37 cellular contexts compared by ENCODE assay signal in the genomic region with DNA sequence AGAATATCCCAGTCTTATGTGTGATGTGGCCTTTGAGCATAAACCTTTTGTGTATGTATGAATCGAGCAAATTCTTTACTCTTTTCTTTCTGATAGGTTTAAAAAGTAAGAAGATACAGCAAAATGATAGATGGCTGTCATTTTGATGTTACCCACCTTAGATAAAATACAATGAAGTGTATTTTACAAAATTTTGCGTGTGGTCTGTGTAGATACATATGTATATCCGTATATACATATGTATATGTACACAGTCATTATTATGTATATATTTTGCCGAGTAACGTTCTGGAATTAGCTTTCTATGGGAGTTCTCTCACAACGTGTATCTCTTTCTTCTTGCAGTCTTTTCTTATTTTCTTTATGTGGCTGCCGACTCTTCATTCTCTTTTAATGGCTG. TPM values are rescaled to one million over a fixed set of nuclear protein-coding genes. Genes with fewer than 3 reads are reported as not detected.
A peak's percentile ranks its signal among the peaks of the same experiment; 100 is the strongest.
DNase-seq lines count a peak whose midpoint lies in the region; ATAC-seq, FAIRE-seq and TF ChIP-seq lines count a peak whose summit lies in the region.
"Had no signal": no experiment of that assay in that cellular context is flagged by ENCODE, and none has a peak within 500 bp of the region (broad histone marks: within the 10 kb centered on the region; RNA-seq: fewer than 3 reads in every experiment).

No MANE protein-coding gene starts in this region.

- no peaks in the 10 kb centered on the region for H3F3A ChIP-seq in GM23338 (replicated peaks; ENCODE audit: low read depth)

- CTCF ChIA-PET in K562 (lab: Yijun Ruan, JAX; ENCODE audit: low intra/inter-chr PET ratio): no interaction called here
- CTCF ChIA-PET in activated CD8-positive, alpha-beta T cell treated with anti-CD3 and anti-CD28 coated beads for 36 hours (lab: Charles Lee): no interaction called here

- intact Hi-C loops in K562 (cut with micrococcal nuclease): no loop called here
- intact Hi-C loops in psoas muscle (cut with DNase I): loop anchor here in 1 of 2 donors (5.0 kb wide), 1 partner anchor 33 kb away; no protein-coding TSS in a partner anchor
- intact Hi-C loops in activated CD8-positive, alpha-beta T cell treated with anti-CD3 and anti-CD28 coated beads for 36 hours (cut with micrococcal nuclease): no loop called here
- intact Hi-C loops in kidney (cut with DNase I): no loop called here

- H3K79me2 ChIP-seq in GM23338 (replicated peaks; ENCODE audit: insufficient read depth) (no peaks in the 10 kb centered on the region), K562 (ENCODE audit: control insufficient read depth, insufficient read depth, low read length) (no peaks in the 10 kb centered on the region)

- H3K4me1 ChIP-seq in GM23338 (ENCODE audit: insufficient read depth): peaks cover 20% of the 10 kb centered on the region
- H3K4me1 ChIP-seq in K562 (replicated peaks in 1 of 2; ENCODE audit: control insufficient read depth in 2 of 2, insufficient read depth in 2 of 2, low read length in 2 of 2): no peaks in the 10 kb centered on the region; a peak in 1 of 5 replicates
- H3K4me1 ChIP-seq in neuron (ENCODE audit: insufficient read depth, low read length): peaks cover 10% of the 10 kb centered on the region
- H3K4me1 ChIP-seq in psoas muscle: no peaks in the 10 kb centered on the region
- H3K4me1 ChIP-seq in kidney (ENCODE audit: control insufficient read depth in 1 of 2, insufficient read depth in 1 of 2, low read depth in 1 of 2, low read length in 2 of 2): no peaks in the 10 kb centered on the region
- H3K4me1 ChIP-seq: A549, BE2C had no signal

- ATAC-seq in GM23338: no peak
- no peak for ATAC-seq in K562
- no peak for ATAC-seq in psoas muscle
- no peak for ATAC-seq in GM19452 (IDR thresholded peaks at IDR 0.05; ENCODE audit: unreplicated experiment)
- ATAC-seq in activated CD8-positive, alpha-beta T cell treated with anti-CD3 and anti-CD28 coated beads for 36 hours: no peak
- ATAC-seq: A549; CD8-positive, alpha-beta T cell had no signal

- H3K27ac ChIP-seq in GM23338 (ENCODE audit: low read depth) (no peak overlapping the region), K562 (ENCODE audit: extremely low read depth, low read depth, low read length) (no peak overlapping the region), psoas muscle (peak overlapping the region; percentile 31), kidney (ENCODE audit: low read depth in 2 of 2, low read length in 2 of 2) (no peak overlapping the region)
- H3K27ac ChIP-seq: 22Rv1; A549; BLaER1; BLaER1 treated with 17β-estradiol and CSF1 and Interleukin-3, amounts not matched to agents 10 nM and 100 nM; C4-2B had no signal

- no peak for TF ChIP-seq POLR2A in K562 (conservative IDR thresholded peaks at IDR 0.05)

- no peaks in the 10 kb centered on the region for H3K36me3 Mint-ChIP-seq in GM23338 (ENCODE audit: low read depth)
- no peaks in the 10 kb centered on the region for H3K36me3 Mint-ChIP-seq in activated T-cell treated with anti-CD3 and anti-CD28 coated beads, Interleukin-2, amount 50 U/mL, for 24 hours (ENCODE audit: low read depth)
- H3K36me3 Mint-ChIP-seq in activated CD8-positive, alpha-beta T cell treated with anti-CD3 and anti-CD28 coated beads for 36 hours (ENCODE audit: low read depth): no peaks in the 10 kb centered on the region
- H3K36me3 Mint-ChIP-seq: CD14-positive monocyte; CD4-positive, alpha-beta memory T cell; CD4-positive, CD25-positive, alpha-beta regulatory T cell; CD8-positive, alpha-beta memory T cell; CD8-positive, alpha-beta T cell had no signal

- no peak overlapping the region for H3K4me3 Mint-ChIP-seq in GM23338
- no peak overlapping the region for H3K4me3 Mint-ChIP-seq in activated T-cell treated with anti-CD3 and anti-CD28 coated beads, Interleukin-2, amount 50 U/mL, for 24 hours
- H3K4me3 Mint-ChIP-seq in activated CD8-positive, alpha-beta T cell treated with anti-CD3 and anti-CD28 coated beads for 36 hours: no peak overlapping the region
- H3K4me3 Mint-ChIP-seq: B cell; CD14-positive monocyte; CD4-positive, alpha-beta memory T cell; CD4-positive, alpha-beta T cell; CD4-positive, CD25-positive, alpha-beta regulatory T cell; CD8-positive, alpha-beta memory T cell; CD8-positive, alpha-beta T cell had no signal

- H3K27me3 Mint-ChIP-seq in GM23338 (ENCODE audit: insufficient read depth, low read depth, poor library complexity): peaks cover 3% of the 10 kb centered on the region
- H3K27me3 Mint-ChIP-seq in activated T-cell treated with anti-CD3 and anti-CD28 coated beads, Interleukin-2, amount 50 U/mL, for 24 hours: peaks cover 3% of the 10 kb centered on the region
- peaks cover 1% of the 10 kb centered on the region for H3K27me3 Mint-ChIP-seq in activated CD8-positive, alpha-beta T cell treated with anti-CD3 and anti-CD28 coated beads for 36 hours

- H3K9ac ChIP-seq in K562 (ENCODE audit: insufficient read depth in 1 of 2, low read depth in 2 of 2, low read length in 2 of 2) (no peak overlapping the region), kidney (ENCODE audit: low read length in 2 of 2) (no peak overlapping the region)
- H3K9ac ChIP-seq: BLaER1; BLaER1 treated with 17β-estradiol and CSF1 and Interleukin-3, amounts not matched to agents 10 nM and 100 nM had no signal

- TF ChIP-seq CTCF in GM23338 (conservative IDR thresholded peaks at IDR 0.05; ENCODE audit: low read depth in 2 of 2) (no peak), K562 (IDR thresholded peaks at IDR 0.05 in 2 of 3, conservative IDR thresholded peaks at IDR 0.05 in 1 of 3; ENCODE audit: insufficient read depth in 2 of 3, low read depth in 1 of 3, low read length in 3 of 3) (no peak), psoas muscle (IDR thresholded peaks at IDR 0.05) (no peak), kidney (IDR thresholded peaks at IDR 0.05; ENCODE audit: borderline replicate concordance, extremely low read depth, insufficient read depth) (no peak)
- TF ChIP-seq CTCF in activated CD8-positive, alpha-beta T cell treated with anti-CD3 and anti-CD28 coated beads for 36 hours (IDR thresholded peaks at IDR 0.05): no peak

- H2AFZ ChIP-seq in GM23338 (no peak overlapping the region), K562 (ENCODE audit: low read depth, low read length) (peak overlapping the region; percentile 62), neuron (ENCODE audit: low read depth, low read length) (peak overlapping the region; percentile 46)

- POLR2A ChIA-PET in K562 (lab: Yijun Ruan, JAX): no interaction called here
- POLR2A ChIA-PET in activated CD8-positive, alpha-beta T cell treated with anti-CD3 and anti-CD28 coated beads for 36 hours (lab: Charles Lee): no interaction called here

- no peaks in the 10 kb centered on the region for H3K9me1 ChIP-seq in K562 (ENCODE audit: control insufficient read depth, insufficient read depth, low read length)

- no peak for FAIRE-seq in K562 (lab: Jason Lieb, UNC)
- FAIRE-seq in kidney (lab: Jason Lieb, UNC): no peak
- FAIRE-seq: A204.1, A549, D721Med had no signal

- no peak for TF ChIP-seq EP300 in K562 (IDR thresholded peaks at IDR 0.05; ENCODE audit: low read length)

- peak overlapping the region; percentile 29 for H3K4me2 ChIP-seq in GM23338
- no peak overlapping the region for H3K4me2 ChIP-seq in K562 (ENCODE audit: insufficient read depth, low read length)
- H3K4me2 ChIP-seq: A549 had no signal

- no peak for TF ChIP-seq RAD21 in K562 (CRISPR knock-in tag; conservative IDR thresholded peaks at IDR 0.05 in 1 of 2, IDR thresholded peaks at IDR 0.05 in 1 of 2)

- H3K36me3 ChIP-seq in GM23338 (ENCODE audit: insufficient read depth) (no peaks in the 10 kb centered on the region), K562 (ENCODE audit: control insufficient read depth, insufficient read depth, low read length) (no peaks in the 10 kb centered on the region), neuron (ENCODE audit: insufficient read depth, low read length) (no peaks in the 10 kb centered on the region), psoas muscle (ENCODE audit: insufficient read depth in 1 of 2, low read depth in 1 of 2) (peaks cover 0 to 97% of the 10 kb centered on the region in 2 donors), kidney (ENCODE audit: control insufficient read depth in 1 of 2, insufficient read depth in 2 of 2, low read length in 2 of 2) (no peaks in the 10 kb centered on the region)
- H3K36me3 ChIP-seq: BE2C; BLaER1; BLaER1 treated with 17β-estradiol and CSF1 and Interleukin-3, amounts not matched to agents 10 nM and 100 nM had no signal

- H3K27me3 ChIP-seq in GM23338 (ENCODE audit: insufficient read depth) (no peaks in the 10 kb centered on the region), K562 (ENCODE audit: control insufficient read depth in 2 of 2, insufficient read depth in 2 of 2, low read length in 2 of 2) (peaks cover 2 to 7% of the 10 kb centered on the region in 2 experiments; a peak in 2 of 5 replicates), neuron (ENCODE audit: insufficient read depth, low read length) (no peaks in the 10 kb centered on the region), psoas muscle (ENCODE audit: insufficient read depth in 3 of 3, low read length in 2 of 3) (no peaks in the 10 kb centered on the region)
- H3K27me3 ChIP-seq: BE2C; BLaER1; BLaER1 treated with 17β-estradiol and CSF1 and Interleukin-3, amounts not matched to agents 10 nM and 100 nM had no signal

- no peaks in the 10 kb centered on the region for H3K9me3 Mint-ChIP-seq in GM23338
- H3K9me3 Mint-ChIP-seq in activated T-cell treated with anti-CD3 and anti-CD28 coated beads, Interleukin-2, amount 50 U/mL, for 24 hours: peaks cover 4% of the 10 kb centered on the region
- H3K9me3 Mint-ChIP-seq in activated CD8-positive, alpha-beta T cell treated with anti-CD3 and anti-CD28 coated beads for 36 hours: no peaks in the 10 kb centered on the region
- H3K9me3 Mint-ChIP-seq: CD14-positive monocyte; CD4-positive, alpha-beta T cell; CD4-positive, CD25-positive, alpha-beta regulatory T cell; CD8-positive, alpha-beta memory T cell; CD8-positive, alpha-beta T cell had no signal

- H3K4me3 ChIP-seq in GM23338: no peak overlapping the region
- H3K4me3 ChIP-seq in K562: no peak overlapping the region
- H3K4me3 ChIP-seq in neuron (ENCODE audit: low read length): no peak overlapping the region
- no peak overlapping the region for H3K4me3 ChIP-seq in psoas muscle
- H3K4me3 ChIP-seq in kidney (ENCODE audit: low read length in 2 of 2): no peak overlapping the region
- H3K4me3 ChIP-seq: A549; BLaER1; BLaER1 treated with 17β-estradiol and CSF1 and Interleukin-3, amounts not matched to agents 10 nM and 100 nM had no signal

- H3K9me2 ChIP-seq in GM23338 (ENCODE audit: insufficient read depth): no peaks in the 10 kb centered on the region

- DNase-seq in GM23338 (ENCODE audit: low spot score): no peak
- DNase-seq in K562 (ENCODE audit: extremely low read depth in 1 of 4, low spot score in 3 of 4): no peak
- DNase-seq in psoas muscle: no peak
- DNase-seq in activated T-cell treated with anti-CD3 and anti-CD28 coated beads, Interleukin-2, amount 50 U/mL, for 24 hours: no peak
- no peak for DNase-seq in activated CD8-positive, alpha-beta T cell treated with anti-CD3 and anti-CD28 coated beads for 36 hours
- no peak for DNase-seq in kidney
- DNase-seq: 8988T; ACHN; AML-193; BE2C; C1 segment of cervical spinal cord; Caco-2; Calu3; CD4-positive, alpha-beta memory T cell; CD4-positive, alpha-beta T cell; CD4-positive, CD25-positive, alpha-beta regulatory T cell; CD8-positive, alpha-beta memory T cell; CD8-positive, alpha-beta T cell; COR-L47; DMS 273 treated with DMSO at 0.1 percent for 48 hours; DMS153; DMS53; DMS79; DMS79 treated with DMSO at 0.1 percent for 48 hours; DND-41; EL had no signal

- peaks cover 31% of the 10 kb centered on the region for H3K4me1 Mint-ChIP-seq in GM23338
- peaks cover 4% of the 10 kb centered on the region for H3K4me1 Mint-ChIP-seq in activated T-cell treated with anti-CD3 and anti-CD28 coated beads, Interleukin-2, amount 50 U/mL, for 24 hours (ENCODE audit: low read depth)
- H3K4me1 Mint-ChIP-seq in activated CD8-positive, alpha-beta T cell treated with anti-CD3 and anti-CD28 coated beads for 36 hours (ENCODE audit: low read depth): peaks cover 2% of the 10 kb centered on the region

- in situ Hi-C loops in K562 (cut with MboI): no loop called here

- no peak overlapping the region for H3K27ac Mint-ChIP-seq in GM23338
- H3K27ac Mint-ChIP-seq in activated T-cell treated with anti-CD3 and anti-CD28 coated beads, Interleukin-2, amount 50 U/mL, for 24 hours: no peak overlapping the region
- H3K27ac Mint-ChIP-seq in activated CD8-positive, alpha-beta T cell treated with anti-CD3 and anti-CD28 coated beads for 36 hours: no peak overlapping the region
- H3K27ac Mint-ChIP-seq: B cell; CD14-positive monocyte; CD4-positive, alpha-beta memory T cell; CD4-positive, alpha-beta T cell; CD4-positive, CD25-positive, alpha-beta regulatory T cell; CD8-positive, alpha-beta T cell had no signal

- H4K20me1 ChIP-seq in GM23338 (replicated peaks; ENCODE audit: insufficient read depth) (no peaks in the 10 kb centered on the region), K562 (replicated peaks; ENCODE audit: control insufficient read depth, insufficient read depth, low read length) (no peaks in the 10 kb centered on the region)
- H4K20me1 ChIP-seq: BLaER1; BLaER1 treated with 17β-estradiol and CSF1 and Interleukin-3, amounts not matched to agents 10 nM and 100 nM had no signal

- H3K9me3 ChIP-seq in K562 (replicated peaks; ENCODE audit: control insufficient read depth, insufficient read depth, low read depth, low read length) (no peaks in the 10 kb centered on the region), neuron (ENCODE audit: low read length) (no peaks in the 10 kb centered on the region), psoas muscle (no peaks in the 10 kb centered on the region), kidney (ENCODE audit: control insufficient read depth in 1 of 2, low read length in 2 of 2) (no peaks in the 10 kb centered on the region)
- H3K9me3 ChIP-seq: A549, BE2C, BLaER1, Caco-2 had no signal

- BruUV-seq in K562 (replicated peaks; lab: Mats Ljungman, UMichigan): no TSS peak

- WGBS in K562 (ENCODE audit: insufficient coverage, low coverage, missing lambda C conversion rate): 4% methylated on average over 7 of the region's 7 CpGs
- WGBS in psoas muscle, 3 donors: 59 to 65% (median 60%) methylated on average over 7 of the region's 7 CpGs

RNA-seq across cellular contexts. Expression of a gene that starts 32.5 kb away (rescaled TPM):
- 23.0 and 42.6 TPM in 2 replicates for total RNA-seq in GM23338 (2014; rRNA removed; shearing (Covaris generic))
- polyA plus RNA-seq in GM23338 (2016; fragmentation: Nextera tagmentation; extraction: Ambion mirVana) (22.2 and 24.1 TPM in 2 replicates), K562 (2011; rRNA removed) (66.5 and 91.9 TPM in 2 replicates), K562 (2014; fragmentation: Illumina TruSeq; extraction: Trizol) (62.8 and 69.4 TPM in 2 replicates), K562 (2014; fragmentation: Nextera tagmentation; extraction: Ambion mirVana) (10 to 100 TPM; 15.3 to 24.3 TPM), K562 (2014; rRNA removed) (92.5 and 111 TPM in 2 replicates), psoas muscle (10 to 100 TPM; 20.7 to 38.9 (median 29.8) TPM), kidney (ENCODE audit: insufficient read depth, low read depth, low replicate concordance) (65.5 TPM)
- 54.6 and 85.9 TPM in 2 replicates for total RNA-seq in K562 (2011; cell fraction: chromatin; rRNA removed; ENCODE audit: low replicate concordance)
- 78.3 and 80.9 TPM in 2 replicates for total RNA-seq in K562 (2011; cell fraction: nucleolus; rRNA removed)
- total RNA-seq in K562 (2011; cell fraction: nucleoplasm; rRNA removed): 85.9 and 96.9 TPM in 2 replicates
- total RNA-seq in K562 (2014; rRNA removed) (170 and 210 TPM in 2 replicates), K562 (2014; rRNA removed; fragmentation: Illumina TruSeq; extraction: Trizol) (112 and 123 TPM in 2 replicates), K562 (2015; rRNA removed; fragmentation: Illumina TruSeq; extraction: Trizol) (75.4 and 75.5 TPM in 2 replicates), K562 (2021) (95.0 and 103 TPM in 2 replicates), psoas muscle (10 to 100 TPM; 17.9 to 31.3 (median 20.7) TPM), kidney (32.1 TPM)
- 47.4 and 49.6 TPM in 2 replicates for polyA plus RNA-seq in K562 (2011; cell fraction: cytosol; rRNA removed)
- polyA plus RNA-seq in K562 (2011; cell fraction: nucleus; rRNA removed): 42.3 and 43.3 TPM in 2 replicates
- 75.7 and 82.7 TPM in 2 replicates for polyA plus RNA-seq in K562 (2012)
- 32.0 and 33.2 TPM in 2 replicates for polyA minus RNA-seq in K562 (2011; rRNA and poly(A)+ RNA removed)
- polyA minus RNA-seq in K562 (2011; cell fraction: cytosol; rRNA and poly(A)+ RNA removed): 25.0 and 28.9 TPM in 2 replicates
- 58.8 and 71.3 TPM in 2 replicates for polyA minus RNA-seq in K562 (2011; cell fraction: nucleus; rRNA and poly(A)+ RNA removed)
- total RNA-seq in activated CD8-positive, alpha-beta T cell treated with anti-CD3 and anti-CD28 coated beads for 36 hours: 10 to 100 TPM; 15.2 to 15.8 TPM
